ENCODE assay signal across 11 cellular contexts in genomic region chr17:64005734-64006167, GRCh38. TPM values are rescaled to one million over a fixed set of nuclear protein-coding genes. Genes with fewer than 3 reads are reported as not detected.
DNase-seq lines count a peak whose midpoint lies in the region; ATAC-seq and TF ChIP-seq lines count a peak whose summit lies in the region.
"Had no signal": no experiment of that assay in that cellular context is flagged by ENCODE, and none has a peak within 500 bp of the region (broad histone marks: within the 10 kb centered on the region; RNA-seq: fewer than 3 reads in every experiment).

No MANE protein-coding gene starts in this region.

- no peak overlapping the region for H3K27ac ChIP-seq in adrenal gland
- H3K27ac ChIP-seq: testis had no signal

- intact Hi-C loops in adrenal gland (cut with DNase I): loop anchor here in 1 of 2 donors (10.0 kb wide), 1 partner anchor 81 kb away; no protein-coding TSS in a partner anchor

- TF ChIP-seq CTCF in adrenal gland (IDR thresholded peaks at IDR 0.05): no peak

- no peaks in the 10 kb centered on the region for H3K36me3 ChIP-seq in adrenal gland (replicated peaks in 1 of 2)

- DNase-seq in NCI-H1417 (lab: John Stamatoyannopoulos, UW): peak; percentile 16 to 83 (median 54)
- no peak for DNase-seq in NCI-H1417 treated with DMSO at 0.1 percent for 48 hours (lab: John Stamatoyannopoulos, UW)
- DNase-seq in NCI-H2029 (lab: John Stamatoyannopoulos, UW): peak; percentile 70
- DNase-seq in adrenal gland: peak in 5 of 7 donors; percentile 13 to 56 (median 23)
- peak; percentile 35 for DNase-seq in renal cortical epithelial cell (ENCODE audit: low read depth)

- no peaks in the 10 kb centered on the region for H3K27me3 ChIP-seq in adrenal gland
- H3K27me3 ChIP-seq: testis had no signal

- H3K4me3 ChIP-seq in adrenal gland: no peak overlapping the region
- H3K4me3 ChIP-seq: testis had no signal

- ATAC-seq in HG02870 (IDR thresholded peaks at IDR 0.05; ENCODE audit: unreplicated experiment) (no peak), HG02642 (IDR thresholded peaks at IDR 0.05; ENCODE audit: poor library complexity, unreplicated experiment) (no peak), HG03097 (IDR thresholded peaks at IDR 0.05; ENCODE audit: low FRiP score, unreplicated experiment) (no peak)

- no peak for TF ChIP-seq POLR2A in adrenal gland (IDR thresholded peaks at IDR 0.05)

- 54 to 67% (median 59%) methylated on average over 5 to 6 of the region's 6 CpGs for WGBS in adrenal gland, 4 donors

- H3K4me1 ChIP-seq in adrenal gland (replicated peaks in 1 of 2): peaks cover 3 to 34% of the 10 kb centered on the region in 2 donors
- H3K4me1 ChIP-seq: testis had no signal

- H3K9me3 ChIP-seq in adrenal gland (replicated peaks in 1 of 3): no peaks in the 10 kb centered on the region
- H3K9me3 ChIP-seq: testis had no signal

RNA-seq across cellular contexts. Expression of gene PRR29, which starts 7.6 kb away (rescaled TPM):
- total RNA-seq in adrenal gland: under 1 TPM in 6 of 8 donors, not detected in 2; 0.26 to 0.84 (median 0.54) TPM
- under 1 TPM; 0.05 to 0.72 (median 0.71) TPM for polyA plus RNA-seq in adrenal gland
- total RNA-seq in renal cortical epithelial cell: 0.17 and 1.6 TPM in 2 replicates
- total RNA-seq: osteocyte had no signal

RNA-seq across cellular contexts. Expression of gene ICAM2, which starts 14.7 kb away (rescaled TPM):
- total RNA-seq in adrenal gland: 10 to 100 TPM; 16.6 to 42.2 (median 20.9) TPM
- 10 to 100 TPM in 2 of 3 donors, 1 to 10 TPM in 1; 9.6 to 40.5 (median 35.0) TPM for polyA plus RNA-seq in adrenal gland
- total RNA-seq in renal cortical epithelial cell: 6.4 and 11.6 TPM in 2 replicates
- total RNA-seq: osteocyte had no signal

RNA-seq across cellular contexts. Expression of gene SCN4A, which starts 33.0 kb away (rescaled TPM):
- total RNA-seq in adrenal gland: 1 to 10 TPM in 7 of 8 donors, under 1 TPM in 1; 0.30 to 4.2 (median 2.1) TPM
- 1 to 10 TPM in 2 of 3 donors, under 1 TPM in 1; 0.42 to 1.9 (median 1.4) TPM for polyA plus RNA-seq in adrenal gland
- not detected in 2 replicates for total RNA-seq in renal cortical epithelial cell
- total RNA-seq: osteocyte had no signal
- polyA plus RNA-seq: fibroblast of lung had no signal
